Comparison of ENCODE assay signal across 2 cellular contexts in the genomic region with DNA sequence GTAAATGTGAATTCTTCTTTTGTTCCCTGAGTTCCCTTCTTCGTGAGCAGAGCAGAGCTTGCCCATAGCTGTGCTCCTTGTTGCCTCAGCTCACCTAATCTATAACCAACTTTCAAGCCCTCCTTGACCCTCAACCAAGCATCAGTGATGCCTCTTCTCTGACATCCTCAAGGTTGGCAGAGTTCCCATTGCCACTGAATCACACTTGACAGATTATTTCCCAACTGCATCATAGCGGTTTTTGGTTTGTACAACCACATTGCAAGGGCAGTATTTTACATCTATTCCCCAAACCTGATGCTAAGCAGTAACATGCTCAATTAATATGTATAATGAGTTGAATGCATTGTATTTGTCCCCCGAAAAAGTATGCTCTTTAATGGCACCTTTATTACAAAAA.
A peak's percentile ranks its signal among the peaks of the same experiment; 100 is the strongest.
TF ChIP-seq lines count a peak whose summit lies in the region.

No MANE protein-coding gene starts in this region.

TF ChIP-seq in SK-N-SH, 30 proteins besides CTCF, POLR2A, EP300 and RAD21 (continued from another document):
- peak; percentile 57 for TF ChIP-seq PBX3 (IDR thresholded peaks at IDR 0.05)
- 0 out of 2 replicates have a peak, but pooled peaks have one; percentile 18 for TF ChIP-seq TCF12 (IDR thresholded peaks at IDR 0.05)
- TF ChIP-seq, protein P1, sequence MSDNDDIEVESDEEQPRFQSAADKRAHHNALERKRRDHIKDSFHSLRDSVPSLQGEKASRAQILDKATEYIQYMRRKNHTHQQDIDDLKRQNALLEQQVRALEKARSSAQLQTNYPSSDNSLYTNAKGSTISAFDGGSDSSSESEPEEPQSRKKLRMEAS (IDR thresholded peaks at IDR 0.05; ENCODE audit: low read depth), result no peak

TF ChIP-seq in SK-N-SH treated with all-trans-retinoic acid at 6 μM for 48 hours, 23 proteins besides CTCF, POLR2A, EP300 and RAD21 (continued from another document):
- TF ChIP-seq, protein P2, sequence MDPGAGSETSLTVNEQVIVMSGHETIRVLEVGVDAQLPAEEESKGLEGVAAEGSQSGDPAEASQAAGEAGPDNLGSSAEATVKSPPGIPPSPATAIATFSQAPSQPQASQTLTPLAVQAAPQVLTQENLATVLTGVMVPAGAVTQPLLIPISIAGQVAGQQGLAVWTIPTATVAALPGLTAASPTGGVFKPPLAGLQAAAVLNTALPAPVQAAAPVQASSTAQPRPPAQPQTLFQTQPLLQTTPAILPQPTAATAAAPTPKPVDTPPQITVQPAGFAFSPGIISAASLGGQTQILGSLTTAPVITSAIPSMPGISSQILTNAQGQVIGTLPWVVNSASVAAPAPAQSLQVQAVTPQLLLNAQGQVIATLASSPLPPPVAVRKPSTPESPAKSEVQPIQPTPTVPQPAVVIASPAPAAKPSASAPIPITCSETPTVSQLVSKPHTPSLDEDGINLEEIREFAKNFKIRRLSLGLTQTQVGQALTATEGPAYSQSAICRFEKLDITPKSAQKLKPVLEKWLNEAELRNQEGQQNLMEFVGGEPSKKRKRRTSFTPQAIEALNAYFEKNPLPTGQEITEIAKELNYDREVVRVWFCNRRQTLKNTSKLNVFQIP (CRISPR knock-in tag; IDR thresholded peaks at IDR 0.05; ENCODE audit: borderline replicate concordance, low read depth), result no peak
- no peak for TF ChIP-seq ARNTL (CRISPR knock-in tag; IDR thresholded peaks at IDR 0.05; ENCODE audit: borderline replicate concordance, low read depth)
